5 cellular contexts compared by ENCODE assay signal in the genomic region with DNA sequence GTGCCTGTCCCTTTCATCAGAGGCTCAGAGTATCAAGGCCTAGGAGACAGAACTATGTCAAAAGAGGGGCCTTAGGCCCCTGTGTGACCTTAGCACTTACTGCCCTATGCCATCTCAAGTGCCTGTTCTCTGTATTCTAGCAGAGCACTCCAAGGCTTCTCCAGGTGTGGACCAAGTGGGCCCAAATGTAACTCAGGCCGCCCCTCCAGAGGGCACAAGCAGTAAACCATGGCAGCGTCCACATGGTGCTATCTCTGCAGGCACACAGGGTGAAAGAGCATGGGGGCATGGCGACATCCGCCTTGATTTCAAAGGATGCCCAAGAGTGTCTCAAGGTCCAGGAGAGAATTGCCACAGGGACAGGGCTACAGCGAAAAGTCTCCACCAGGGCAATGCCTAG.
"Had no signal": no experiment of that assay in that cellular context is flagged by ENCODE, and none has a peak within 500 bp of the region (broad histone marks: within the 10 kb centered on the region; RNA-seq: fewer than 3 reads in every experiment).

No MANE protein-coding gene starts in this region.

- DNase-seq: H9, HCEC 1CT, IMR-90 had no signal

- H2AFZ ChIP-seq: GM23338 had no signal

- H3K9me3 Mint-ChIP-seq: GM23338, H9 had no signal

- H3K4me1 Mint-ChIP-seq: H9 had no signal

- H3K4me3 ChIP-seq: GM23338, K562 had no signal

- H3K4me2 ChIP-seq: GM23338 had no signal

- ATAC-seq: GM23338, K562 had no signal

- H3K4me3 Mint-ChIP-seq: GM23338, H9 had no signal

- H3K27ac Mint-ChIP-seq: GM23338, H9 had no signal
